Comparison of ENCODE assay signal across 8 cellular contexts in genomic region chr16:67935096-67935401, GRCh38. TPM values are rescaled to one million over a fixed set of nuclear protein-coding genes. Genes with fewer than 3 reads are reported as not detected.
DNase-seq lines count a peak whose midpoint lies in the region; TF ChIP-seq lines count a peak whose summit lies in the region.

No MANE protein-coding gene starts in this region.

- H4K20me1 ChIP-seq in mammary epithelial cell (ENCODE audit: insufficient read depth, low read length): no peaks in the 10 kb centered on the region

- H3K4me3 Mint-ChIP-seq in activated naive CD4-positive, alpha-beta T cell treated with anti-CD3 and anti-CD28 coated beads for 36 hours: peak overlapping the region; percentile 100

- H3K4me1 ChIP-seq in mammary epithelial cell (ENCODE audit: insufficient read depth, low read length) (peaks cover 18% of the 10 kb centered on the region), mesenchymal stem cell (ENCODE audit: control insufficient read depth, insufficient read depth, low read depth, low read length) (peaks cover 28% of the 10 kb centered on the region), vagina (peaks cover 36% of the 10 kb centered on the region)

- TSS peak; percentile 8 for BruUV-seq in mammary epithelial cell (replicated peaks; lab: Mats Ljungman, UMichigan)

- peaks cover 40% of the 10 kb centered on the region for H3K36me3 Mint-ChIP-seq in activated naive CD4-positive, alpha-beta T cell treated with anti-CD3 and anti-CD28 coated beads for 36 hours (ENCODE audit: low read depth)

- no peak overlapping the region for H2BK15ac ChIP-seq in mesenchymal stem cell (ENCODE audit: low read depth, poor library complexity, severe bottlenecking)

- CTCF ChIA-PET in activated naive CD4-positive, alpha-beta T cell treated with anti-CD3 and anti-CD28 coated beads for 36 hours (lab: Charles Lee): interaction anchor here (1.0 to 2.6 kb wide), 8 partner anchors 51 to 414 kb away, joined by 3 to 12 read pairs (median 4); partner anchors contain the start of gene EDC4
- CTCF ChIA-PET in mammary epithelial cell (lab: Charles Lee; ENCODE audit: low non-redundant PET): interaction anchor here (0.6 to 1.0 kb wide), 2 partner anchors 25 to 106 kb away, joined by 3 to 18 read pairs; no protein-coding TSS in a partner anchor

- H3K27me3 Mint-ChIP-seq in activated naive CD4-positive, alpha-beta T cell treated with anti-CD3 and anti-CD28 coated beads for 36 hours (ENCODE audit: low read depth): no peaks in the 10 kb centered on the region

- H3K79me1 ChIP-seq in mesenchymal stem cell (replicated peaks; ENCODE audit: low read length, poor library complexity, severe bottlenecking): peaks cover 22% of the 10 kb centered on the region

- no peak for TF ChIP-seq POLR2A in vagina (IDR thresholded peaks at IDR 0.05)

- H3K14ac ChIP-seq in mesenchymal stem cell (ENCODE audit: low read length in 2 of 2): peak overlapping the region in 1 of 2 experiments; percentile 77

- H3K27ac Mint-ChIP-seq in activated naive CD4-positive, alpha-beta T cell treated with anti-CD3 and anti-CD28 coated beads for 36 hours: peak overlapping the region; percentile 94

- H3K9me3 ChIP-seq in mammary epithelial cell (replicated peaks; ENCODE audit: insufficient read depth, low read length) (no peaks in the 10 kb centered on the region), mesenchymal stem cell (ENCODE audit: control insufficient read depth, low read length) (no peaks in the 10 kb centered on the region), vagina (no peaks in the 10 kb centered on the region)

- H3K79me2 ChIP-seq in mammary epithelial cell (ENCODE audit: insufficient read depth, low read length): peaks cover 25% of the 10 kb centered on the region

- no peak overlapping the region for H2BK12ac ChIP-seq in mesenchymal stem cell (ENCODE audit: low read length in 2 of 2)

- peak overlapping the region; percentile 94 for H3K4me2 ChIP-seq in mammary epithelial cell (ENCODE audit: insufficient read depth, low read depth, low read length)
- H3K4me2 ChIP-seq in mesenchymal stem cell (ENCODE audit: low read length, poor library complexity, severe bottlenecking): peak overlapping the region; percentile 67

- dilution Hi-C loops in mammary epithelial cell (cut with HindIII; ENCODE audit: low sequenced_read_pairs): no loop called here

- peak overlapping the region in 1 of 2 experiments; percentile 97 for H3K18ac ChIP-seq in mesenchymal stem cell (ENCODE audit: low read depth in 1 of 2, low read length in 2 of 2)

- no peak for DNase-seq in activated naive CD4-positive, alpha-beta T cell treated with anti-CD3 and anti-CD28 coated beads for 36 hours
- DNase-seq in activated naive CD4-positive, alpha-beta T cell (lab: John Stamatoyannopoulos, UW): no peak
- DNase-seq in mammary epithelial cell (no peak), mesenchymal stem cell (no peak), vagina (ENCODE audit: extremely low spot score in 2 of 2) (no peak), NCI-H1436 treated with DMSO at 0.1 percent for 48 hours (lab: John Stamatoyannopoulos, UW) (no peak), mucosa of gallbladder (ENCODE audit: low spot score) (no peak), GM13976 (ENCODE audit: low spot score) (no peak)

- intact Hi-C loops in activated naive CD4-positive, alpha-beta T cell treated with anti-CD3 and anti-CD28 coated beads for 36 hours (cut with micrococcal nuclease): loop anchor here (1.0 to 5.0 kb wide), 10 partner anchors 17 to 414 kb away; partner anchors contain the start of genes CTCF, DPEP3, NUTF2 and PSKH1
- intact Hi-C loops in mammary epithelial cell (cut with micrococcal nuclease) (loop anchor here (2.0 to 5.0 kb wide), 2 partner anchors 42 to 292 kb away; partner anchors contain the start of gene PSKH1), vagina (cut with DNase I) (loop anchor here (5.0 kb wide), 1 partner anchor 43 kb away; the partner anchor contains the start of gene PSKH1)

- TF ChIP-seq CTCF in mammary epithelial cell (conservative IDR thresholded peaks at IDR 0.05 in 1 of 2, IDR thresholded peaks at IDR 0.05 in 1 of 2; ENCODE audit: extremely low read depth in 1 of 2, insufficient read depth in 1 of 2, low read depth in 1 of 2, low read length in 2 of 2) (no peak), vagina (IDR thresholded peaks at IDR 0.05) (no peak), GM13976 (IDR thresholded peaks at IDR 0.05; ENCODE audit: borderline replicate concordance, control extremely low read depth, extremely low read depth, insufficient read depth, missing control alignments) (no peak)

- H4K8ac ChIP-seq in mesenchymal stem cell (ENCODE audit: low read length): peak overlapping the region; percentile 2

- no peak overlapping the region for H2AK5ac ChIP-seq in mesenchymal stem cell (ENCODE audit: low read length, severe bottlenecking)

- peak overlapping the region; percentile 3 for H4K91ac ChIP-seq in mesenchymal stem cell (ENCODE audit: low read length)

- no peak overlapping the region for H3K9ac ChIP-seq in mammary epithelial cell (ENCODE audit: insufficient read depth, low read length)
- H3K9ac ChIP-seq in mesenchymal stem cell (ENCODE audit: low read length): peak overlapping the region; percentile 98

- 18% methylated on average over 12 of the region's 13 CpGs for WGBS in mammary epithelial cell (ENCODE audit: low coverage, missing lambda C conversion rate)
- WGBS in mesenchymal stem cell: 18% methylated on average over 13 of the region's 13 CpGs

- peaks cover 37% of the 10 kb centered on the region for H3K4me1 Mint-ChIP-seq in activated naive CD4-positive, alpha-beta T cell treated with anti-CD3 and anti-CD28 coated beads for 36 hours (ENCODE audit: low read depth)

- H3K23ac ChIP-seq in mesenchymal stem cell (ENCODE audit: low read length in 2 of 2): no peak overlapping the region

- peak overlapping the region; percentile 79 for H2AFZ ChIP-seq in mammary epithelial cell (ENCODE audit: low read depth, low read length)
- peak overlapping the region; percentile 57 for H2AFZ ChIP-seq in mesenchymal stem cell (ENCODE audit: low read depth, low read length)

- H3K36me3 ChIP-seq in mammary epithelial cell (ENCODE audit: insufficient read depth, low read length) (peaks cover 2% of the 10 kb centered on the region), mesenchymal stem cell (ENCODE audit: control insufficient read depth in 1 of 2, insufficient read depth in 2 of 2, low read depth in 1 of 2, low read length in 2 of 2) (peaks cover 38 to 48% of the 10 kb centered on the region in 2 experiments), vagina (peaks cover 0 to 10% of the 10 kb centered on the region in 2 donors)

- H3K27me3 ChIP-seq in mammary epithelial cell (ENCODE audit: insufficient read depth, low read length) (no peaks in the 10 kb centered on the region), mesenchymal stem cell (ENCODE audit: control insufficient read depth in 1 of 2, insufficient read depth in 1 of 2, low read length in 2 of 2) (no peaks in the 10 kb centered on the region), vagina (no peaks in the 10 kb centered on the region)

- no peak overlapping the region for H2BK5ac ChIP-seq in mesenchymal stem cell (ENCODE audit: low read depth, low read length, poor library complexity, severe bottlenecking)

- peak overlapping the region; percentile 16 to 88 for H3K4ac ChIP-seq in mesenchymal stem cell (ENCODE audit: low read depth in 1 of 2, low read length in 2 of 2)

- peak overlapping the region; percentile 61 to 88 (median 84) for H3K4me3 ChIP-seq in mammary epithelial cell (replicated peaks in 1 of 3; ENCODE audit: insufficient read depth in 1 of 3, low read depth in 2 of 3, low read length in 3 of 3)
- H3K4me3 ChIP-seq in mesenchymal stem cell (ENCODE audit: insufficient read depth in 1 of 2, low read depth in 1 of 2, low read length in 2 of 2): peak overlapping the region; percentile 61 to 98
- peak overlapping the region; percentile 82 to 97 for H3K4me3 ChIP-seq in vagina

- no peak overlapping the region for H3K27ac ChIP-seq in mammary epithelial cell (ENCODE audit: insufficient read depth, low read depth, low read length)
- no peak overlapping the region for H3K27ac ChIP-seq in mesenchymal stem cell (ENCODE audit: low read length, poor library complexity, severe bottlenecking)
- peak overlapping the region; percentile 95 for H3K27ac ChIP-seq in vagina

- no peak overlapping the region for H2BK120ac ChIP-seq in mesenchymal stem cell (ENCODE audit: low read depth, low read length)

- in situ Hi-C loops in mammary epithelial cell (cut with MboI; ENCODE audit: low sequenced_read_pairs in 2 of 2) (loop anchor here in 1 of 2 donors (25.0 kb wide), 1 partner anchor 423 kb away; no protein-coding TSS in a partner anchor), GM13976 (cut with MboI; ENCODE audit: low sequenced_read_pairs, unreplicated experiment) (no loop called here)

- no peaks in the 10 kb centered on the region for H3K9me3 Mint-ChIP-seq in activated naive CD4-positive, alpha-beta T cell treated with anti-CD3 and anti-CD28 coated beads for 36 hours

RNA-seq across cellular contexts. Expression of gene PSMB10, which starts 1.6 kb away (rescaled TPM):
- total RNA-seq in activated naive CD4-positive, alpha-beta T cell treated with anti-CD3 and anti-CD28 coated beads for 36 hours: 100 to 1,000 TPM; 138 to 147 TPM
- total RNA-seq in mammary epithelial cell (10 to 100 TPM in 1 of 2 donors, 1 to 10 TPM in 1; 9.2 to 23.8 TPM), vagina (45.2 TPM), mucosa of gallbladder (68.8 TPM)
- polyA plus RNA-seq in mammary epithelial cell: 15.7 TPM
- 4.5 TPM for polyA minus RNA-seq in mammary epithelial cell
- polyA plus RNA-seq in mesenchymal stem cell (2013, experiment 1 of 2): 102 TPM
- 104 TPM for polyA plus RNA-seq in mesenchymal stem cell (2013, experiment 2 of 2)

RNA-seq across cellular contexts. Expression of gene CTRL, which starts 3.4 kb away (rescaled TPM):
- 1 to 10 TPM; 1.5 to 1.8 TPM for total RNA-seq in activated naive CD4-positive, alpha-beta T cell treated with anti-CD3 and anti-CD28 coated beads for 36 hours
- 1 to 10 TPM in 1 of 2 donors, under 1 TPM in 1; 0.17 to 1.2 TPM for total RNA-seq in mammary epithelial cell
- polyA plus RNA-seq in mammary epithelial cell: 0.46 TPM
- polyA minus RNA-seq in mammary epithelial cell: not detected
- 0.43 TPM for polyA plus RNA-seq in mesenchymal stem cell (2013, experiment 1 of 2)
- polyA plus RNA-seq in mesenchymal stem cell (2013, experiment 2 of 2): 0.38 TPM
- 3.2 TPM for total RNA-seq in vagina
- total RNA-seq in mucosa of gallbladder: 1.1 TPM

RNA-seq across cellular contexts. Expression of gene LCAT, which starts 8.9 kb away (rescaled TPM):
- 10 to 100 TPM in 1 of 2 experiments, 1 to 10 TPM in 1; 9.1 to 10.0 TPM for total RNA-seq in activated naive CD4-positive, alpha-beta T cell treated with anti-CD3 and anti-CD28 coated beads for 36 hours
- total RNA-seq in mammary epithelial cell (10 to 100 TPM; 13.0 to 43.9 TPM), vagina (33.4 TPM), mucosa of gallbladder (30.3 TPM)
- 9.3 TPM for polyA plus RNA-seq in mammary epithelial cell
- 0.72 TPM for polyA minus RNA-seq in mammary epithelial cell
- polyA plus RNA-seq in mesenchymal stem cell (2013, experiment 1 of 2): 11.5 TPM
- 10.8 TPM for polyA plus RNA-seq in mesenchymal stem cell (2013, experiment 2 of 2)

RNA-seq across cellular contexts. Expression of gene SLC12A4, which starts 33.4 kb away (rescaled TPM):
- total RNA-seq in activated naive CD4-positive, alpha-beta T cell treated with anti-CD3 and anti-CD28 coated beads for 36 hours: 10 to 100 TPM; 24.3 to 28.9 TPM
- total RNA-seq in mammary epithelial cell: 100 to 1,000 TPM in 1 of 2 donors, 10 to 100 TPM in 1; 88.2 to 120 TPM
- polyA plus RNA-seq in mammary epithelial cell: 57.1 TPM
- polyA minus RNA-seq in mammary epithelial cell: 154 TPM
- 43.9 TPM for polyA plus RNA-seq in mesenchymal stem cell (2013, experiment 1 of 2)
- polyA plus RNA-seq in mesenchymal stem cell (2013, experiment 2 of 2): 45.1 TPM
- 43.2 TPM for total RNA-seq in vagina
- 76.6 TPM for total RNA-seq in mucosa of gallbladder

RNA-seq across cellular contexts. Expression of gene PSKH1, which starts 42.0 kb away (rescaled TPM):
- total RNA-seq in activated naive CD4-positive, alpha-beta T cell treated with anti-CD3 and anti-CD28 coated beads for 36 hours: 1 to 10 TPM; 7.1 to 8.0 TPM
- total RNA-seq in mammary epithelial cell: 10 to 100 TPM; 11.8 to 18.4 TPM
- 15.3 TPM for polyA plus RNA-seq in mammary epithelial cell
- polyA minus RNA-seq in mammary epithelial cell: 28.5 TPM
- polyA plus RNA-seq in mesenchymal stem cell (2013, experiment 1 of 2): 17.8 TPM
- 21.8 TPM for polyA plus RNA-seq in mesenchymal stem cell (2013, experiment 2 of 2)
- 17.4 TPM for total RNA-seq in vagina
- 31.6 TPM for total RNA-seq in mucosa of gallbladder
